ENCODE assay signal across 20 cellular contexts in the genomic region with DNA sequence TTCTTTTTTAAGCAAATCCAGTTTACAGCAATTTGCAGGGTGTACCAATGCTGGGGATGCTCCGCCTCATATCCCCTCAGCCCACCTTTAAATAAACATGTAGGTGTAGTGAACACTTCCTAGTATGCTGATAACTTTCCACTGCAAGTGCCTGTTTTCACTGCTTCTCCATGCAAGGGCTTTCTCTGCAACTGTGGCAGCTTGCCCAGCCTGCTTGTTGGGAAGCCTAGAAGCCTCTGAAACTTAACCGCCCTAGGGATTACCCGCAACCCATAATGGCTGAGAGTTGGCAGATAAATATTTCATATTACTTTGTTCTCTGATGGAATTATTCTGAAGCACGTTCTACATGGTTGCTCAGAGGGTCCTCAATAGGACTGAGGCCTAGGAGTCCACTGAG.
"Had no signal": no experiment of that assay in that cellular context is flagged by ENCODE, and none has a peak within 500 bp of the region (broad histone marks: within the 10 kb centered on the region; RNA-seq: fewer than 3 reads in every experiment).

No MANE protein-coding gene starts in this region.

- H3K9me3 Mint-ChIP-seq: naive thymus-derived CD4-positive, alpha-beta T cell; nephron progenitor cell; stimulated activated naive B cell treated with anti-CD40 and anti-IgM and Interleukin-4, amounts not matched to agents 10 μg/mL and 1 μg/mL and 100 μg/mL, for 72 hours; stimulated activated naive CD8-positive, alpha-beta T cell treated with anti-CD3 and anti-CD28 coated beads, Interleukin-15, amount 100 ng/mL, for 72 hours had no signal

- H3K27ac Mint-ChIP-seq: naive thymus-derived CD4-positive, alpha-beta T cell; nephron progenitor cell; stimulated activated naive B cell treated with anti-CD40 and anti-IgM and Interleukin-4, amounts not matched to agents 10 μg/mL and 1 μg/mL and 100 μg/mL, for 72 hours; stimulated activated naive CD8-positive, alpha-beta T cell treated with anti-CD3 and anti-CD28 coated beads, Interleukin-15, amount 100 ng/mL, for 72 hours; type B pancreatic cell had no signal

- DNase-seq: colonic mucosa; dermis blood vessel endothelial cell; gastrocnemius medialis; islet precursor cell; left lung; mesendoderm; naive thymus-derived CD4-positive, alpha-beta T cell; nephron progenitor cell; retina; stimulated activated CD4-positive, alpha-beta T cell treated with anti-CD3 and anti-CD28 coated beads, Interleukin-2, amount 100 ng/mL, for 24 hours; stimulated activated CD4-positive, alpha-beta T cell treated with anti-CD3 and anti-CD28 coated beads, Interleukin-4, amount 100 ng/mL, for 4 hours; stimulated activated naive B cell treated with anti-CD40 and anti-IgM and Interleukin-4, amounts not matched to agents 10 μg/mL and 1 μg/mL and 100 μg/mL, for 72 hours; stimulated activated naive CD8-positive, alpha-beta T cell treated with anti-CD3 and anti-CD28 coated beads, Interleukin-15, amount 100 ng/mL, for 72 hours had no signal

- ATAC-seq: gastrocnemius medialis; heart right ventricle; left lung; naive thymus-derived CD4-positive, alpha-beta T cell; psoas muscle; sciatic nerve; stimulated activated naive CD8-positive, alpha-beta T cell treated with anti-CD3 and anti-CD28 coated beads, Interleukin-15, amount 100 ng/mL, for 72 hours had no signal

- H3K9me3 ChIP-seq: colonic mucosa, gastrocnemius medialis, heart right ventricle, left lung, psoas muscle had no signal

- H3K27me3 ChIP-seq: colonic mucosa, gastrocnemius medialis, heart right ventricle, left lung had no signal

- H3K27ac ChIP-seq: colonic mucosa, gastrocnemius medialis, heart right ventricle, left lung, parathyroid adenoma, psoas muscle, skin epidermis had no signal

- H3K36me3 ChIP-seq: colonic mucosa, gastrocnemius medialis, heart right ventricle, left lung had no signal

- H3K4me3 ChIP-seq: colonic mucosa, gastrocnemius medialis, heart right ventricle, left lung, lung, psoas muscle, skin epidermis had no signal

- H3K4me1 ChIP-seq: colonic mucosa, gastrocnemius medialis, heart right ventricle, left lung, parathyroid adenoma, psoas muscle had no signal

- H3K36me3 Mint-ChIP-seq: naive thymus-derived CD4-positive, alpha-beta T cell; stimulated activated naive B cell treated with anti-CD40 and anti-IgM and Interleukin-4, amounts not matched to agents 10 μg/mL and 1 μg/mL and 100 μg/mL, for 72 hours; type B pancreatic cell had no signal
